Comparison of ENCODE assay signal across 1 cellular context in the genomic region with DNA sequence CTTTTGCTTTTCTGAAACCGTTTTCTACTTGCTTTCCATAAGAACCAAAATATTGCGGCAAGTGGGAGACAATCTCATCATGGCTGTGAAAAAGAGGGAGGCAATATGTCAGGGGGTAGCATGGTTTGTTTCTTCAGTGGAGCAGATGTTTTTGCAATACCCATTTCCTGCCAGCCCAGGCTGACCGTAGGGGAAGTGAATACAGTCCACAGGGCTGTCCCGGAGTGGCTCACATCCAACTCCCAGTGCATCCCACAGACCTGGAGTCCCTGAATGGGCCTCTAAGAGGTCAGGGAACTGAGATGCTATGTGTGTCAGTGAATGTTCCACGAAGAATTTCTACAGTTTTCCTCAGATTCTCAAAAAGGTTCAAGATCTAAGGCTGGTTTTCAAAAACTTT.
TF ChIP-seq lines count a peak whose summit lies in the region.

No MANE protein-coding gene starts in this region.

TF ChIP-seq in HepG2, 621 proteins besides CTCF, POLR2A, EP300 and RAD21 (continued from another document):
- TF ChIP-seq, protein P1, sequence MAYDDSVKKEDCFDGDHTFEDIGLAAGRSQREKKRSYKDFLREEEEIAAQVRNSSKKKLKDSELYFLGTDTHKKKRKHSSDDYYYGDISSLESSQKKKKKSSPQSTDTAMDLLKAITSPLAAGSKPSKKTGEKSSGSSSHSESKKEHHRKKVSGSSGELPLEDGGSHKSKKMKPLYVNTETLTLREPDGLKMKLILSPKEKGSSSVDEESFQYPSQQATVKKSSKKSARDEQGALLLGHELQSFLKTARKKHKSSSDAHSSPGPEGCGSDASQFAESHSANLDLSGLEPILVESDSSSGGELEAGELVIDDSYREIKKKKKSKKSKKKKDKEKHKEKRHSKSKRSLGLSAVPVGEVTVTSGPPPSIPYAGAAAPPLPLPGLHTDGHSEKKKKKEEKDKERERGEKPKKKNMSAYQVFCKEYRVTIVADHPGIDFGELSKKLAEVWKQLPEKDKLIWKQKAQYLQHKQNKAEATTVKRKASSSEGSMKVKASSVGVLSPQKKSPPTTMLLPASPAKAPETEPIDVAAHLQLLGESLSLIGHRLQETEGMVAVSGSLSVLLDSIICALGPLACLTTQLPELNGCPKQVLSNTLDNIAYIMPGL (CRISPR knock-in tag; IDR thresholded peaks at IDR 0.05; ENCODE audit: borderline replicate concordance in 1 of 2, low read depth in 1 of 2), result no peak
- TF ChIP-seq ZNF382 (CRISPR knock-in tag; IDR thresholded peaks at IDR 0.05; ENCODE audit: borderline replicate concordance) (no peak), CBX5 (CRISPR knock-in tag; IDR thresholded peaks at IDR 0.05; ENCODE audit: borderline replicate concordance) (no peak), ZFY (CRISPR knock-in tag; IDR thresholded peaks at IDR 0.05) (no peak), SAP130 (CRISPR knock-in tag; IDR thresholded peaks at IDR 0.05; ENCODE audit: low read depth) (no peak), ZNF782 (CRISPR knock-in tag; IDR thresholded peaks at IDR 0.05; ENCODE audit: borderline replicate concordance) (no peak), ZNF207 (IDR thresholded peaks at IDR 0.05; ENCODE audit: borderline replicate concordance) (no peak), ZNF646 (CRISPR knock-in tag; IDR thresholded peaks at IDR 0.05) (no peak), HDAC1 (CRISPR knock-in tag; IDR thresholded peaks at IDR 0.05) (no peak), FOXA3 (CRISPR knock-in tag; IDR thresholded peaks at IDR 0.05) (no peak), RORA (CRISPR knock-in tag; IDR thresholded peaks at IDR 0.05) (no peak), NFYB (CRISPR knock-in tag; IDR thresholded peaks at IDR 0.05) (no peak), ZNF609 (CRISPR knock-in tag; IDR thresholded peaks at IDR 0.05; ENCODE audit: borderline replicate concordance) (no peak), MAZ (IDR thresholded peaks at IDR 0.05; ENCODE audit: borderline replicate concordance, low read depth, low read length) (no peak), MAZ (CRISPR knock-in tag; IDR thresholded peaks at IDR 0.05; ENCODE audit: low read depth) (no peak), TP53 (CRISPR knock-in tag; conservative IDR thresholded peaks at IDR 0.05) (no peak), FOSL1 (CRISPR knock-in tag; IDR thresholded peaks at IDR 0.05; ENCODE audit: borderline replicate concordance) (no peak), STAT5B (CRISPR knock-in tag; IDR thresholded peaks at IDR 0.05) (no peak)
TF ChIP-seq in HepG2: peak in this region for 0.
